14 cellular contexts compared by ENCODE assay signal in genomic region chr21:14306143-14306907, GRCh38.
DNase-seq lines count a peak whose midpoint lies in the region; ATAC-seq and TF ChIP-seq lines count a peak whose summit lies in the region.
"Had no signal": no experiment of that assay in that cellular context is flagged by ENCODE, and none has a peak within 500 bp of the region (broad histone marks: within the 10 kb centered on the region; RNA-seq: fewer than 3 reads in every experiment).

No MANE protein-coding gene starts in this region.

- intact Hi-C loops in IMR-90 (cut with micrococcal nuclease): loop anchor here (1.0 kb wide), 1 partner anchor 1177 kb away; no protein-coding TSS in a partner anchor

- H2BK15ac ChIP-seq in IMR-90 (ENCODE audit: low read depth, low read length): no peak overlapping the region

- no peak overlapping the region for H3K18ac ChIP-seq in IMR-90 (ENCODE audit: low read depth, low read length)

- no peak overlapping the region for H3K4ac ChIP-seq in IMR-90 (ENCODE audit: low read depth, low read length)

- no peak overlapping the region for H3K23ac ChIP-seq in IMR-90 (ENCODE audit: low read depth, low read length)

- H3K14ac ChIP-seq in IMR-90 (replicated peaks; ENCODE audit: low read depth, low read length): no peak overlapping the region

- peak; percentile 24; the same call in 1 of the 2 replicates for ATAC-seq in IMR-90 (ENCODE audit: low read depth)
- no peak for ATAC-seq in HG03520 (IDR thresholded peaks at IDR 0.05; ENCODE audit: unreplicated experiment)
- ATAC-seq: naive thymus-derived CD4-positive, alpha-beta T cell; WTC11 had no signal

- no peak for TF ChIP-seq POLR2A in IMR-90 (IDR thresholded peaks at IDR 0.05; ENCODE audit: low read depth, low read length)

- CTCF ChIA-PET in IMR-90 (lab: Yijun Ruan, JAX): interaction anchor here (0.6 kb wide), 2 partner anchors 10 to 1094 kb away, joined by 3 to 6 read pairs; no protein-coding TSS in a partner anchor

- H3K9ac ChIP-seq in IMR-90 (ENCODE audit: low read depth, low read length) (no peak overlapping the region), SK-N-MC (ENCODE audit: insufficient read length) (no peak overlapping the region)

- H3K27ac ChIP-seq in IMR-90 (ENCODE audit: insufficient read depth, low read length) (no peak overlapping the region), SK-N-MC (no peak overlapping the region)
- H3K27ac ChIP-seq: tibial nerve had no signal

- peak; percentile 34; the same call in 1 of the 2 replicates for TF ChIP-seq RAD21 in IMR-90 (IDR thresholded peaks at IDR 0.05; ENCODE audit: low read length)

- dilution Hi-C loops in IMR-90 (cut with HindIII; ENCODE audit: low sequenced_read_pairs, unreplicated experiment): no loop called here

- no peak overlapping the region for H2BK20ac ChIP-seq in IMR-90 (ENCODE audit: low read depth, low read length)

- in situ Hi-C loops in IMR-90 (cut with MboI; ENCODE audit: low sequenced_read_pairs): no loop called here

- H3K56ac ChIP-seq in IMR-90 (ENCODE audit: extremely low read depth, insufficient read depth, low read length): no peak overlapping the region

- H2AK9ac ChIP-seq in IMR-90 (replicated peaks; ENCODE audit: low read depth, low read length, poor library complexity): no peak overlapping the region

- H3K4me2 ChIP-seq in IMR-90 (ENCODE audit: low read depth, low read length): no peak overlapping the region

- DNase-seq in Ammon's horn (ENCODE audit: low spot score) (peak; percentile 32), IMR-90 (peak; percentile 3), SK-N-MC (ENCODE audit: low read depth, low spot score) (peak; percentile 16), globus pallidus (ENCODE audit: low spot score) (peak; percentile 20), amygdala (lab: John Stamatoyannopoulos, UW) (no peak)
- DNase-seq in effector CD8-positive, alpha-beta T cell (lab: John Stamatoyannopoulos, UW): no peak
- no peak for DNase-seq in activated CD8-positive, alpha-beta memory T cell treated with anti-CD3 and anti-CD28 coated beads, Interleukin-2, amount 50 U/mL, for 4 hours
- DNase-seq: DMS53; NCI-H187; stimulated activated CD4-positive, alpha-beta T cell treated with anti-CD3 and anti-CD28 coated beads, Interleukin-4, amount 100 ng/mL, for 4 hours had no signal

- H2BK120ac ChIP-seq in IMR-90 (ENCODE audit: low read depth, low read length): no peak overlapping the region

- no peaks in the 10 kb centered on the region for H3K4me1 ChIP-seq in IMR-90 (ENCODE audit: control insufficient read depth, insufficient read depth, low read length)

- H4K20me1 ChIP-seq in IMR-90 (ENCODE audit: insufficient read depth, low read length): no peaks in the 10 kb centered on the region

- H3K9me1 ChIP-seq in IMR-90 (ENCODE audit: insufficient read depth, low read length): no peaks in the 10 kb centered on the region

- POLR2A ChIA-PET in IMR-90 (lab: Charles Lee; ENCODE audit: unreplicated experiment): no interaction called here

- H3K36me3 ChIP-seq in IMR-90 (ENCODE audit: control insufficient read depth, insufficient read depth, low read length) (no peaks in the 10 kb centered on the region), SK-N-MC (ENCODE audit: insufficient read depth, low read length) (no peaks in the 10 kb centered on the region)
- H3K36me3 ChIP-seq: tibial nerve had no signal

- WGBS in IMR-90 (ENCODE audit: extremely low coverage in 2 of 2, insufficient read length in 1 of 2), 2 experiments: no CpG with 5 or more reads among the region's 5 CpGs

- H3K4me3 ChIP-seq in IMR-90 (ENCODE audit: insufficient read depth, low read depth, low read length): no peak overlapping the region
- no peak overlapping the region for H3K4me3 ChIP-seq in SK-N-MC
- H3K4me3 ChIP-seq: tibial nerve had no signal

- no peak overlapping the region for H2AFZ ChIP-seq in IMR-90 (replicated peaks; ENCODE audit: low read length, poor library complexity)

- H2BK5ac ChIP-seq in IMR-90 (ENCODE audit: low read depth, low read length, poor library complexity, severe bottlenecking): no peak overlapping the region

- BruUV-seq in IMR-90 (replicated peaks; lab: Mats Ljungman, UMichigan): no TSS peak

- no peak overlapping the region for H4K5ac ChIP-seq in IMR-90 (ENCODE audit: low read depth, low read length)

- H2AK5ac ChIP-seq in IMR-90 (ENCODE audit: low read depth, low read length): no peak overlapping the region

- TF ChIP-seq CTCF in IMR-90 (conservative IDR thresholded peaks at IDR 0.05; ENCODE audit: low read depth, low read length): peak; percentile 23

- H4K8ac ChIP-seq in IMR-90 (ENCODE audit: low read depth in 2 of 2, low read length in 2 of 2): no peak overlapping the region

- H4K91ac ChIP-seq in IMR-90 (ENCODE audit: insufficient read depth, low read depth, low read length): no peak overlapping the region

- H3K9me3 ChIP-seq in IMR-90 (ENCODE audit: control insufficient read depth, insufficient read depth, low read length) (no peaks in the 10 kb centered on the region), SK-N-MC (ENCODE audit: low read depth, low read length) (no peaks in the 10 kb centered on the region)
- H3K9me3 ChIP-seq: tibial nerve had no signal

- H3K27me3 ChIP-seq in IMR-90 (ENCODE audit: control insufficient read depth, insufficient read depth, low read length): no peaks in the 10 kb centered on the region

- H3K79me1 ChIP-seq in IMR-90 (ENCODE audit: low read depth in 1 of 2, low read length in 2 of 2): no peaks in the 10 kb centered on the region

TF ChIP-seq in IMR-90, 13 proteins besides CTCF, POLR2A, EP300 and RAD21:
- TF ChIP-seq MAZ (IDR thresholded peaks at IDR 0.05; ENCODE audit: borderline replicate concordance, low read depth, low read length) (no peak), RCOR1 (IDR thresholded peaks at IDR 0.05; ENCODE audit: insufficient replicate concordance, low read length) (no peak), MAFK (IDR thresholded peaks at IDR 0.05; ENCODE audit: low read depth, low read length) (no peak), BHLHE40 (IDR thresholded peaks at IDR 0.05; ENCODE audit: low read depth, low read length) (no peak), NFE2L2 (IDR thresholded peaks at IDR 0.05; ENCODE audit: low read depth, low read length) (no peak)

Comparison
In these comparisons a context has a peak if more than half of its experiments do, and no peak if none do; other contexts are left out.
1. DNase-seq: peak in Ammon's horn (single experiment), IMR-90 (single experiment), SK-N-MC (single experiment) and globus pallidus (single experiment); none in effector CD8-positive, alpha-beta T cell (single experiment), amygdala (0 of 56) and activated CD8-positive, alpha-beta memory T cell treated with anti-CD3 and anti-CD28 coated beads, Interleukin-2, amount 50 U/mL, for 4 hours (single experiment).